1 cellular context compared by ENCODE assay signal in genomic region chr20:47672886-47673670, GRCh38.
TF ChIP-seq lines count a peak whose summit lies in the region.

No MANE protein-coding gene starts in this region.

TF ChIP-seq in WTC11, 78 proteins besides CTCF, POLR2A, EP300 and RAD21 (continued from another document):
- TF ChIP-seq ATF2 (CRISPR knock-in tag; IDR thresholded peaks at IDR 0.05; ENCODE audit: borderline replicate concordance, low read depth) (no peak), E2F5 (CRISPR knock-in tag; IDR thresholded peaks at IDR 0.05) (no peak), EMX1 (CRISPR knock-in tag; IDR thresholded peaks at IDR 0.05) (no peak)
TF ChIP-seq in WTC11: peak in this region for 0.
